1 cellular context compared by ENCODE assay signal in genomic region chr1:52674497-52675384, GRCh38.
TF ChIP-seq lines count a peak whose summit lies in the region.

No MANE protein-coding gene starts in this region.

TF ChIP-seq in IMR-90, 13 proteins besides CTCF, POLR2A, EP300 and RAD21 (continued from another document):
- TF ChIP-seq MAZ (IDR thresholded peaks at IDR 0.05; ENCODE audit: borderline replicate concordance, low read depth, low read length) (no peak), ELK1 (IDR thresholded peaks at IDR 0.05; ENCODE audit: borderline replicate concordance, low read depth, low read length) (no peak)
TF ChIP-seq in IMR-90: peak in this region for 0.
